Comparison of ENCODE assay signal across 9 cellular contexts in genomic region chr1:193123751-193124150, GRCh38. TPM values are rescaled to one million over a fixed set of nuclear protein-coding genes. Genes with fewer than 3 reads are reported as not detected.
DNase-seq lines count a peak whose midpoint lies in the region; ATAC-seq and TF ChIP-seq lines count a peak whose summit lies in the region.
"Had no signal": no experiment of that assay in that cellular context is flagged by ENCODE, and none has a peak within 500 bp of the region (broad histone marks: within the 10 kb centered on the region; RNA-seq: fewer than 3 reads in every experiment).

No MANE protein-coding gene starts in this region.

- POLR2A ChIA-PET in activated CD8-positive, alpha-beta T cell treated with anti-CD3 and anti-CD28 coated beads for 36 hours (lab: Charles Lee), result interaction anchor here (1.4 to 2.5 kb wide), 2 partner anchors 13 to 66 kb away, joined by 3 to 21 read pairs; partner anchors contain the start of genes RO60 and UCHL5

- H3K4me3 Mint-ChIP-seq in activated CD8-positive, alpha-beta T cell treated with anti-CD3 and anti-CD28 coated beads for 36 hours, result peak overlapping the region; percentile 87

- intact Hi-C loops in heart left ventricle (cut with DNase I), result loop anchor here in 9 of 10 donors (2.0 to 10.0 kb wide), 6 partner anchors 19 to 649 kb away; partner anchors contain the start of genes RO60 (in 5 of the 9), UCHL5 (in 5 of the 9), RGS2 (in 4 of the 9) and GLRX2 (in 2 of the 9)
- intact Hi-C loops in Right ventricle myocardium inferior (cut with DNase I), result loop anchor here (5.0 kb wide), 3 partner anchors 66 to 651 kb away; partner anchors contain the start of genes RGS2, RO60 and UCHL5
- intact Hi-C loops in activated CD8-positive, alpha-beta T cell treated with anti-CD3 and anti-CD28 coated beads for 36 hours (cut with micrococcal nuclease), result loop anchor here (2.0 to 5.0 kb wide), 2 partner anchors 19 to 316 kb away; partner anchors contain the start of genes GLRX2 and RGS2

- H3K9me3 ChIP-seq in heart left ventricle, result no peaks in the 10 kb centered on the region
- H3K9me3 ChIP-seq in thoracic aorta, result no peaks in the 10 kb centered on the region
- H3K9me3 ChIP-seq in effector memory CD4-positive, alpha-beta T cell (ENCODE audit: control insufficient read depth, low read length), result no peaks in the 10 kb centered on the region

- peaks cover 11% of the 10 kb centered on the region for H3K36me3 Mint-ChIP-seq in activated CD8-positive, alpha-beta T cell treated with anti-CD3 and anti-CD28 coated beads for 36 hours (ENCODE audit: low read depth)

- H3K27ac ChIP-seq in heart left ventricle, result no peak overlapping the region
- H3K27ac ChIP-seq in foreskin keratinocyte, result peak overlapping the region; percentile 3
- H3K27ac ChIP-seq in thoracic aorta, result no peak overlapping the region
- no peak overlapping the region for H3K27ac ChIP-seq in effector memory CD4-positive, alpha-beta T cell (ENCODE audit: insufficient read depth, low read length, poor library complexity, severe bottlenecking)
- H3K27ac ChIP-seq: epithelial cell of prostate had no signal

- peaks cover 36% of the 10 kb centered on the region for H3K4me1 Mint-ChIP-seq in activated CD8-positive, alpha-beta T cell treated with anti-CD3 and anti-CD28 coated beads for 36 hours (ENCODE audit: low read depth)

- H3K27ac Mint-ChIP-seq in activated CD8-positive, alpha-beta T cell treated with anti-CD3 and anti-CD28 coated beads for 36 hours, result peak overlapping the region; percentile 98

- H3K36me3 ChIP-seq in heart left ventricle (peaks cover 0 to 35% (median 27%) of the 10 kb centered on the region in 9 donors), thoracic aorta (peaks cover 3% of the 10 kb centered on the region)
- peaks cover 10% of the 10 kb centered on the region for H3K36me3 ChIP-seq in effector memory CD4-positive, alpha-beta T cell (ENCODE audit: control insufficient read depth, insufficient read depth, low read length)

- no peak for ATAC-seq in heart left ventricle
- no peak for ATAC-seq in Right ventricle myocardium inferior
- ATAC-seq in activated CD8-positive, alpha-beta T cell treated with anti-CD3 and anti-CD28 coated beads for 36 hours, result no peak
- ATAC-seq in foreskin keratinocyte, result no peak
- ATAC-seq in thoracic aorta (ENCODE audit: insufficient number of reproducible peaks, low FRiP score, low read depth), result no peak
- ATAC-seq in HG03045 (IDR thresholded peaks at IDR 0.05; ENCODE audit: unreplicated experiment), result no peak

- H3K9me3 Mint-ChIP-seq in activated CD8-positive, alpha-beta T cell treated with anti-CD3 and anti-CD28 coated beads for 36 hours, result no peaks in the 10 kb centered on the region

- CTCF ChIA-PET in activated CD8-positive, alpha-beta T cell treated with anti-CD3 and anti-CD28 coated beads for 36 hours (lab: Charles Lee), result interaction anchor here (1.0 to 3.1 kb wide), 5 partner anchors 10 to 65 kb away, joined by 4 to 10 read pairs (median 8); partner anchors contain the start of genes RO60 and UCHL5

- TF ChIP-seq CTCF in heart left ventricle (IDR thresholded peaks at IDR 0.05) (no peak), foreskin keratinocyte (conservative IDR thresholded peaks at IDR 0.05) (no peak), thoracic aorta (IDR thresholded peaks at IDR 0.05) (no peak)
- no peak for TF ChIP-seq CTCF in activated CD8-positive, alpha-beta T cell treated with anti-CD3 and anti-CD28 coated beads for 36 hours (IDR thresholded peaks at IDR 0.05)

- TF ChIP-seq POLR2A in heart left ventricle (IDR thresholded peaks at IDR 0.05), result no peak

- DNase-seq in heart left ventricle, result no peak
- DNase-seq in Right ventricle myocardium inferior (ENCODE audit: missing footprints), result no peak
- no peak for DNase-seq in activated CD8-positive, alpha-beta T cell treated with anti-CD3 and anti-CD28 coated beads for 36 hours
- DNase-seq in foreskin keratinocyte, result no peak
- no peak for DNase-seq in thoracic aorta (ENCODE audit: low spot score)
- DNase-seq in NCI-H1092 treated with DMSO at 0.1 percent for 48 hours (lab: John Stamatoyannopoulos, UW), result no peak
- no peak for DNase-seq in effector memory CD4-positive, alpha-beta T cell

- peaks cover 4 to 53% (median 25%) of the 10 kb centered on the region in 12 donors for H3K4me1 ChIP-seq in heart left ventricle
- peaks cover 8% of the 10 kb centered on the region for H3K4me1 ChIP-seq in foreskin keratinocyte
- H3K4me1 ChIP-seq in thoracic aorta (ENCODE audit: control insufficient read depth in 1 of 2, low read depth in 2 of 2), result peaks cover 29 to 40% of the 10 kb centered on the region in 2 donors
- peaks cover 11% of the 10 kb centered on the region for H3K4me1 ChIP-seq in effector memory CD4-positive, alpha-beta T cell (ENCODE audit: control insufficient read depth, insufficient read depth, low read length, poor library complexity, severe bottlenecking)

- no peaks in the 10 kb centered on the region for H3K27me3 ChIP-seq in heart left ventricle
- no peaks in the 10 kb centered on the region for H3K27me3 ChIP-seq in foreskin keratinocyte
- no peaks in the 10 kb centered on the region for H3K27me3 ChIP-seq in thoracic aorta (replicated peaks; ENCODE audit: insufficient read depth)
- H3K27me3 ChIP-seq in effector memory CD4-positive, alpha-beta T cell (replicated peaks; ENCODE audit: control insufficient read depth, insufficient read depth, low read length, poor library complexity, severe bottlenecking), result no peaks in the 10 kb centered on the region

- H3K4me3 ChIP-seq in heart left ventricle, result peak overlapping the region in 7 of 12 donors; percentile 60 to 89 (median 84)
- peak overlapping the region; percentile 86 for H3K4me3 ChIP-seq in thoracic aorta
- H3K4me3 ChIP-seq in effector memory CD4-positive, alpha-beta T cell (ENCODE audit: insufficient read depth, low read depth, low read length, poor library complexity, severe bottlenecking), result no peak overlapping the region

- no peaks in the 10 kb centered on the region for H3K27me3 Mint-ChIP-seq in activated CD8-positive, alpha-beta T cell treated with anti-CD3 and anti-CD28 coated beads for 36 hours

RNA-seq across cellular contexts. Expression of gene CDC73, which starts 1.9 kb away (rescaled TPM):
- total RNA-seq in heart left ventricle (10 to 100 TPM; 26.6 to 57.3 (median 53.6) TPM), Right ventricle myocardium inferior (48.6 TPM), foreskin keratinocyte (33.6 and 34.2 TPM in 2 replicates), thoracic aorta (10 to 100 TPM; 61.2 to 62.8 TPM)
- polyA plus RNA-seq in heart left ventricle (10 to 100 TPM in 1 of 2 donors, 1 to 10 TPM in 1; 8.3 to 20.7 TPM), foreskin keratinocyte (14.5 and 16.0 TPM in 2 replicates)
- total RNA-seq in activated CD8-positive, alpha-beta T cell treated with anti-CD3 and anti-CD28 coated beads for 36 hours, result 10 to 100 TPM; 45.1 to 50.2 TPM

RNA-seq across cellular contexts. Expression of gene GLRX2, which starts 18.5 kb away (rescaled TPM):
- total RNA-seq in heart left ventricle (100 to 1,000 TPM in 1 of 9 donors, 10 to 100 TPM in 8; 11.0 to 102 (median 28.5) TPM), Right ventricle myocardium inferior (45.3 TPM), foreskin keratinocyte (25.6 and 27.5 TPM in 2 replicates), thoracic aorta (1 to 10 TPM; 4.7 to 8.3 TPM)
- polyA plus RNA-seq in heart left ventricle (10 to 100 TPM; 45.3 to 57.6 TPM), foreskin keratinocyte (32.3 and 34.3 TPM in 2 replicates)
- 10 to 100 TPM; 24.3 to 29.5 TPM for total RNA-seq in activated CD8-positive, alpha-beta T cell treated with anti-CD3 and anti-CD28 coated beads for 36 hours
